Comparison of ENCODE assay signal across 35 cellular contexts in genomic region chr6:51005779-51006178, GRCh38.
"Had no signal": no experiment of that assay in that cellular context is flagged by ENCODE, and none has a peak within 500 bp of the region (broad histone marks: within the 10 kb centered on the region; RNA-seq: fewer than 3 reads in every experiment).

No MANE protein-coding gene starts in this region.

- H3K4me3 ChIP-seq: MG63 had no signal

- H3K27me3 ChIP-seq: MG63 had no signal

- H3K36me3 ChIP-seq: MG63 had no signal

- H3K9me3 ChIP-seq: MG63 had no signal

- DNase-seq: Karpas-422, Kasumi-1, MG63, MM.1S, MV-4-11, NCI-H1048, NCI-H1092, NCI-H1092 treated with DMSO at 0.1 percent for 48 hours, NCI-H1105, NCI-H1105 treated with DMSO at 0.1 percent for 48 hours, NCI-H1417, NCI-H1417 treated with DMSO at 0.1 percent for 48 hours, NCI-H1436, NCI-H1436 treated with DMSO at 0.1 percent for 48 hours, NCI-H146, NCI-H1694, NCI-H1694 treated with DMSO at 0.1 percent for 48 hours, NCI-H187, NCI-H187 treated with DMSO at 0.1 percent for 48 hours, NCI-H1930, NCI-H2029, NCI-H2029 treated with DMSO at 0.1 percent for 48 hours, NCI-H2081, NCI-H2081 treated with DMSO at 0.1 percent for 48 hours, NCI-H2107, NCI-H2171, NCI-H2171 treated with DMSO at 0.1 percent for 48 hours, NCI-H2227 treated with DMSO at 0.1 percent for 48 hours, NCI-H226, NCI-H345, NCI-H446, NCI-H446 treated with DMSO at 0.1 percent for 48 hours, NCI-H510A, NCI-H510A treated with DMSO at 0.1 percent for 48 hours, NCI-H524 had no signal
